Comparison of ENCODE assay signal across 10 cellular contexts in the genomic region with DNA sequence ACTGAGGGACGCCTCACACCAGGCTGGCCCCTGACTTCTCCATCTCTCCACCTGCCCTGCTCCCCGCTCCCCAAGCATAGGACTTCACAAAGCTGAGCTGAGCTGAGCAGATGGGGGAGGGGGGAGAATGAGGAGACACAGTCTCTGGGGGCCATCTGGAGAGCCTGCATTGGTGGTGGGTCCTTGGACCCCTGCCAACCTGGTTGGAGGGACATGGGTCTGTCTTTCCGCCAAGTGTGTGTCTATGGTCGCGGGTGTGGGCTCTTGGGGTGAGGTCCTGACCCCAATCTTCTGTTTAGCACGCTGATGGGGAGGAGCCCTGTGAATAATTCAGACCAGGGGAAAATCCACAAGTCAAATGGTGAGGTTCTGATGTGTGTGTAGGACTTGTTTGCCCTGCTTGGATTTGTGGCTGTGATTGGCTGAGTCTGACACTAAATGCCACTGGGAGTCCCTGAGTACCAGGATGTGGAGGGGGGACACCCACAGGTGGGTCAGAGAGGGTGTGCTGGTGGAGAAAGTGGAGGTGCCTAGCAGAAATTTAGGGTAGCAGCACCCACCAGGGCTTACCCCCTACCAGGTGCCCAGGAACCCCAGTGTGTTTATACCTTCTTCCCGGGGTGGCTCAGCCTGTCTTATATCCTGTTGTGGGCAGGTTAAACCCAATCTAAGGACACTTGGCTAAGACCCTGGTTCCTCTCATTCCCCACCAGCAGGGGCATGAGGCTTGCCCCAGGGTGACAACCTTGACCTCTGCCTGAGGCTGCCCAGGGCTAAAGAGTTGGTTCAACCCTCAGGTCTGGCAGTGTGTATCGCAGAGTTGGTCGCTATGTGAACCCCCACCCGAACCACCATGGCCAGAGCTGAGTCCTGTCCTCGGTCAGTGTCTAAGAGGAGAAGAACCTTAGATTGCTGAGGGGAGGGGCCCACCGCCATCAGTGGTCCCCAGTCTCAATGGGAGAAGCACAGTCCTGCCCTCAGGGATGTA. TPM values are rescaled to one million over a fixed set of nuclear protein-coding genes. Genes with fewer than 3 reads are reported as not detected.
DNase-seq lines count a peak whose midpoint lies in the region; ATAC-seq and TF ChIP-seq lines count a peak whose summit lies in the region.
"Had no signal": no experiment of that assay in that cellular context is flagged by ENCODE, and none has a peak within 500 bp of the region (broad histone marks: within the 10 kb centered on the region; RNA-seq: fewer than 3 reads in every experiment).

No MANE protein-coding gene starts in this region.

- H3K27ac ChIP-seq in Peyer's patch = peak overlapping the region; percentile 73 to 96 (median 86)

- H3K4me3 Mint-ChIP-seq in central memory CD8-positive, alpha-beta T cell = peak overlapping the region; percentile 91

- H3K9me3 ChIP-seq in Peyer's patch = no peaks in the 10 kb centered on the region
- H3K9me3 ChIP-seq in skeletal muscle satellite cell (replicated peaks; ENCODE audit: low read length) = no peaks in the 10 kb centered on the region
- H3K9me3 ChIP-seq: pancreas had no signal

- H3K36me3 Mint-ChIP-seq in central memory CD8-positive, alpha-beta T cell (ENCODE audit: insufficient read depth) = peaks cover 33% of the 10 kb centered on the region

- H3K4me1 ChIP-seq in Peyer's patch (peaks cover 0 to 31% (median 24%) of the 10 kb centered on the region in 4 donors), skeletal muscle satellite cell (ENCODE audit: control insufficient read depth, insufficient read depth, low read length) (peaks cover 66% of the 10 kb centered on the region)

- no peaks in the 10 kb centered on the region for H3K27me3 ChIP-seq in GM06990 (replicated peaks; ENCODE audit: control insufficient read depth, insufficient read depth, low read length)
- peaks cover 0 to 7% of the 10 kb centered on the region in 2 donors for H3K27me3 ChIP-seq in Peyer's patch
- H3K27me3 ChIP-seq in skeletal muscle satellite cell (ENCODE audit: control insufficient read depth, insufficient read depth, low read length) = no peaks in the 10 kb centered on the region
- H3K27me3 ChIP-seq: pancreas had no signal

- H3K4me2 ChIP-seq in skeletal muscle satellite cell (ENCODE audit: low read length) = peak overlapping the region; percentile 89

- H3K4me3 ChIP-seq in GM06990 (replicated peaks; ENCODE audit: low read depth, low read length) (peak overlapping the region; percentile 90), Peyer's patch (peak overlapping the region; percentile 69 to 97 (median 74)), skeletal muscle satellite cell (ENCODE audit: low read length) (no peak overlapping the region), foreskin fibroblast (ENCODE audit: low read depth in 1 of 2, low read length in 2 of 2) (no peak overlapping the region)

- TF ChIP-seq POLR2A in Peyer's patch (IDR thresholded peaks at IDR 0.05) = no peak

- H3K27ac Mint-ChIP-seq in central memory CD8-positive, alpha-beta T cell (ENCODE audit: low read depth) = peak overlapping the region; percentile 99

- H3K4me1 Mint-ChIP-seq in central memory CD8-positive, alpha-beta T cell = peaks cover 77% of the 10 kb centered on the region

- H3K36me3 ChIP-seq in GM06990 (ENCODE audit: control insufficient read depth, insufficient read depth, low read length) (peaks cover 2% of the 10 kb centered on the region), Peyer's patch (no peaks in the 10 kb centered on the region), skeletal muscle satellite cell (ENCODE audit: insufficient read depth, low read length) (no peaks in the 10 kb centered on the region)
- H3K36me3 ChIP-seq: pancreas had no signal

- H3K9ac ChIP-seq in skeletal muscle satellite cell (ENCODE audit: low read depth, low read length) = no peak overlapping the region

- no peaks in the 10 kb centered on the region for H3K27me3 Mint-ChIP-seq in central memory CD8-positive, alpha-beta T cell

- no peaks in the 10 kb centered on the region for H3K9me3 Mint-ChIP-seq in central memory CD8-positive, alpha-beta T cell

- DNase-seq in GM06990 (ENCODE audit: extremely low read depth, insufficient read length) = peak; percentile 56
- peak in 1 of 3 donors; percentile 46 for DNase-seq in Peyer's patch
- DNase-seq in central memory CD8-positive, alpha-beta T cell (ENCODE audit: low spot score in 2 of 2) = no peak
- DNase-seq in foreskin fibroblast = no peak
- DNase-seq in NCI-H226 = no peak
- DNase-seq: NCI-H2081 had no signal

- TF ChIP-seq CTCF in GM06990 (IDR thresholded peaks at IDR 0.05; ENCODE audit: insufficient read depth, low read length, poor library complexity, severe bottlenecking) (peak; percentile 21), Peyer's patch (IDR thresholded peaks at IDR 0.05) (peak in 1 of 6 experiments; percentile 5), foreskin fibroblast (IDR thresholded peaks at IDR 0.05; ENCODE audit: low read depth, low read length) (no peak)

- no peak for ATAC-seq in central memory CD8-positive, alpha-beta T cell (replicated peaks; ENCODE audit: extremely low read depth, poor library complexity, severe bottlenecking)
- ATAC-seq in HG02852 (IDR thresholded peaks at IDR 0.05; ENCODE audit: unreplicated experiment) (no peak), HG03432 (IDR thresholded peaks at IDR 0.05; ENCODE audit: unreplicated experiment) (no peak)
- ATAC-seq: pancreas had no signal

RNA-seq across cellular contexts. Expression of gene FMNL1, which starts 2.1 kb away (rescaled TPM):
- total RNA-seq in Peyer's patch = 10 to 100 TPM in 3 of 4 donors, 1 to 10 TPM in 1; 9.3 to 45.4 (median 15.8) TPM
- 3.3 and 6.3 TPM in 2 replicates for total RNA-seq in skeletal muscle satellite cell (2012; rRNA removed)

RNA-seq across cellular contexts. Expression of gene SPATA32, which starts 38.1 kb away (rescaled TPM):
- not detected for total RNA-seq in Peyer's patch
- not detected in 2 replicates for total RNA-seq in skeletal muscle satellite cell (2012; rRNA removed)

Comparison
In these comparisons a context has a peak if more than half of its experiments do, and no peak if none do; other contexts are left out.
1. H3K4me3 ChIP-seq: peak in GM06990 (single experiment) and Peyer's patch (4 of 4); none in skeletal muscle satellite cell (single experiment) and foreskin fibroblast (0 of 2).